Comparison of ENCODE assay signal across 1 cellular context in genomic region chr19:33248553-33248953, GRCh38.
TF ChIP-seq lines count a peak whose summit lies in the region.

No MANE protein-coding gene starts in this region.

TF ChIP-seq in HepG2, 621 proteins besides CTCF, POLR2A, EP300 and RAD21 (continued from another document and continues in another):
- TF ChIP-seq ZBTB46 (CRISPR knock-in tag; IDR thresholded peaks at IDR 0.05; ENCODE audit: borderline replicate concordance) = no peak
- no peak for TF ChIP-seq FOXM1 (CRISPR knock-in tag; IDR thresholded peaks at IDR 0.05)
- no peak for TF ChIP-seq ZNF234 (CRISPR knock-in tag; conservative IDR thresholded peaks at IDR 0.05)
- TF ChIP-seq E2F1 (CRISPR knock-in tag; IDR thresholded peaks at IDR 0.05) = no peak
- no peak for TF ChIP-seq ZNF512B (CRISPR knock-in tag; IDR thresholded peaks at IDR 0.05; ENCODE audit: borderline replicate concordance)
- TF ChIP-seq ZNF891 (CRISPR knock-in tag; IDR thresholded peaks at IDR 0.05) = peak; percentile 54; the same call in 1 of the 2 replicates
- TF ChIP-seq HMGXB4 (CRISPR knock-in tag; IDR thresholded peaks at IDR 0.05; ENCODE audit: borderline replicate concordance in 1 of 2, low read depth in 1 of 2) = peak in 1 of 2 experiments; percentile 58; a peak in 1 of 4 replicates
- 0 out of 2 replicates have a peak, but pooled peaks have one; percentile 26 for TF ChIP-seq BCL6 (CRISPR knock-in tag; IDR thresholded peaks at IDR 0.05)
- TF ChIP-seq, protein P1, sequence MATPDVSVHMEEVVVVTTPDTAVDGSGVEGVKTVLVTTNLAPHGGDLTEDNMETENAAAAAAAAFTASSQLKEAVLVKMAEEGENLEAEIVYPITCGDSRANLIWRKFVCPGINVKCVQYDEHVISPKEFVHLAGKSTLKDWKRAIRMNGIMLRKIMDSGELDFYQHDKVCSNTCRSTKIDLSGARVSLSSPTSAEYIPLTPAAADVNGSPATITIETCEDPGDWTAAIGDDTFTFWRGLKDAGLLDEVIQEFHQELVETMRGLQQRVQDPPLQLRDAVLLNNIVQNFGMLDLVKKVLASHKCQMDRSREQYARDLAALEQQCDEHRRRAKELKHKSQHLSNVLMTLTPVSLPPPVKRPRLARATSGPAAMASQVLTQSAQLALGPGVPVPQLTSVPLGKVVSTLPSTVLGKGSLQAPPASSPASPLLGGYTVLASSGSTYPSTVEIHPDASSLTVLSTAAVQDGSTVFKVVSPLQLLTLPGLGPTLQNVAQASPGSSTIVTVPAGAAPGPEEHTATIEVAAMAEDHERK (CRISPR knock-in tag; IDR thresholded peaks at IDR 0.05; ENCODE audit: low read depth) = no peak
- no peak for TF ChIP-seq JDP2 (CRISPR knock-in tag; IDR thresholded peaks at IDR 0.05; ENCODE audit: borderline replicate concordance)
- TF ChIP-seq NCOA5 (CRISPR knock-in tag; IDR thresholded peaks at IDR 0.05) = no peak
- no peak for TF ChIP-seq ZNF75D (CRISPR knock-in tag; IDR thresholded peaks at IDR 0.05; ENCODE audit: borderline replicate concordance)
- TF ChIP-seq, protein P2, sequence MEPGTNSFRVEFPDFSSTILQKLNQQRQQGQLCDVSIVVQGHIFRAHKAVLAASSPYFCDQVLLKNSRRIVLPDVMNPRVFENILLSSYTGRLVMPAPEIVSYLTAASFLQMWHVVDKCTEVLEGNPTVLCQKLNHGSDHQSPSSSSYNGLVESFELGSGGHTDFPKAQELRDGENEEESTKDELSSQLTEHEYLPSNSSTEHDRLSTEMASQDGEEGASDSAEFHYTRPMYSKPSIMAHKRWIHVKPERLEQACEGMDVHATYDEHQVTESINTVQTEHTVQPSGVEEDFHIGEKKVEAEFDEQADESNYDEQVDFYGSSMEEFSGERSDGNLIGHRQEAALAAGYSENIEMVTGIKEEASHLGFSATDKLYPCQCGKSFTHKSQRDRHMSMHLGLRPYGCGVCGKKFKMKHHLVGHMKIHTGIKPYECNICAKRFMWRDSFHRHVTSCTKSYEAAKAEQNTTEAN (CRISPR knock-in tag; conservative IDR thresholded peaks at IDR 0.05) = no peak
- no peak for TF ChIP-seq ZFP41 (CRISPR knock-in tag; IDR thresholded peaks at IDR 0.05; ENCODE audit: borderline replicate concordance)
- peak; percentile 28 for TF ChIP-seq KDM6A (CRISPR knock-in tag; IDR thresholded peaks at IDR 0.05; ENCODE audit: low read depth)
- TF ChIP-seq SNAPC2 (CRISPR knock-in tag; IDR thresholded peaks at IDR 0.05) = no peak
- TF ChIP-seq CENPX (CRISPR knock-in tag; IDR thresholded peaks at IDR 0.05) = no peak
- TF ChIP-seq ZFP90 (CRISPR knock-in tag; IDR thresholded peaks at IDR 0.05; ENCODE audit: borderline replicate concordance) = no peak
- TF ChIP-seq, protein P3, sequence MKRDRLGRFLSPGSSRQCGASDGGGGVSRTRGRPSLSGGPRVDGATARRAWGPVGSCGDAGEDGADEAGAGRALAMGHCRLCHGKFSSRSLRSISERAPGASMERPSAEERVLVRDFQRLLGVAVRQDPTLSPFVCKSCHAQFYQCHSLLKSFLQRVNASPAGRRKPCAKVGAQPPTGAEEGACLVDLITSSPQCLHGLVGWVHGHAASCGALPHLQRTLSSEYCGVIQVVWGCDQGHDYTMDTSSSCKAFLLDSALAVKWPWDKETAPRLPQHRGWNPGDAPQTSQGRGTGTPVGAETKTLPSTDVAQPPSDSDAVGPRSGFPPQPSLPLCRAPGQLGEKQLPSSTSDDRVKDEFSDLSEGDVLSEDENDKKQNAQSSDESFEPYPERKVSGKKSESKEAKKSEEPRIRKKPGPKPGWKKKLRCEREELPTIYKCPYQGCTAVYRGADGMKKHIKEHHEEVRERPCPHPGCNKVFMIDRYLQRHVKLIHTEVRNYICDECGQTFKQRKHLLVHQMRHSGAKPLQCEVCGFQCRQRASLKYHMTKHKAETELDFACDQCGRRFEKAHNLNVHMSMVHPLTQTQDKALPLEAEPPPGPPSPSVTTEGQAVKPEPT (CRISPR knock-in tag; IDR thresholded peaks at IDR 0.05; ENCODE audit: low read depth) = no peak
- TF ChIP-seq, protein P4, sequence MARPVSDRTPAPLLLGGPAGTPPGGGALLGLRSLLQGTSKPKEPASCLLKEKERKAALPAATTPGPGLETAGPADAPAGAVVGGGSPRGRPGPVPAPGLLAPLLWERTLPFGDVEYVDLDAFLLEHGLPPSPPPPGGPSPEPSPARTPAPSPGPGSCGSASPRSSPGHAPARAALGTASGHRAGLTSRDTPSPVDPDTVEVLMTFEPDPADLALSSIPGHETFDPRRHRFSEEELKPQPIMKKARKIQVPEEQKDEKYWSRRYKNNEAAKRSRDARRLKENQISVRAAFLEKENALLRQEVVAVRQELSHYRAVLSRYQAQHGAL (CRISPR knock-in tag; IDR thresholded peaks at IDR 0.05; ENCODE audit: not compliant biosample characterization) = no peak
- TF ChIP-seq, protein P5, sequence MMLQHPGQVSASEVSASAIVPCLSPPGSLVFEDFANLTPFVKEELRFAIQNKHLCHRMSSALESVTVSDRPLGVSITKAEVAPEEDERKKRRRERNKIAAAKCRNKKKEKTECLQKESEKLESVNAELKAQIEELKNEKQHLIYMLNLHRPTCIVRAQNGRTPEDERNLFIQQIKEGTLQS (CRISPR knock-in tag; IDR thresholded peaks at IDR 0.05) = no peak
- TF ChIP-seq, protein P6, sequence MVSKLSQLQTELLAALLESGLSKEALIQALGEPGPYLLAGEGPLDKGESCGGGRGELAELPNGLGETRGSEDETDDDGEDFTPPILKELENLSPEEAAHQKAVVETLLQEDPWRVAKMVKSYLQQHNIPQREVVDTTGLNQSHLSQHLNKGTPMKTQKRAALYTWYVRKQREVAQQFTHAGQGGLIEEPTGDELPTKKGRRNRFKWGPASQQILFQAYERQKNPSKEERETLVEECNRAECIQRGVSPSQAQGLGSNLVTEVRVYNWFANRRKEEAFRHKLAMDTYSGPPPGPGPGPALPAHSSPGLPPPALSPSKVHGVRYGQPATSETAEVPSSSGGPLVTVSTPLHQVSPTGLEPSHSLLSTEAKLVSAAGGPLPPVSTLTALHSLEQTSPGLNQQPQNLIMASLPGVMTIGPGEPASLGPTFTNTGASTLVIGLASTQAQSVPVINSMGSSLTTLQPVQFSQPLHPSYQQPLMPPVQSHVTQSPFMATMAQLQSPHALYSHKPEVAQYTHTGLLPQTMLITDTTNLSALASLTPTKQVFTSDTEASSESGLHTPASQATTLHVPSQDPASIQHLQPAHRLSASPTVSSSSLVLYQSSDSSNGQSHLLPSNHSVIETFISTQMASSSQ (IDR thresholded peaks at IDR 0.05; ENCODE audit: low read depth) = no peak
- TF ChIP-seq, protein P6 (CRISPR knock-in tag; IDR thresholded peaks at IDR 0.05; ENCODE audit: borderline replicate concordance) = 0 out of 2 replicates have a peak, but pooled peaks have one; percentile 22
- TF ChIP-seq ZNF232 (CRISPR knock-in tag; IDR thresholded peaks at IDR 0.05; ENCODE audit: borderline replicate concordance) = peak; percentile 96; the same call in 1 of the 2 replicates
- TF ChIP-seq WIZ (CRISPR knock-in tag; IDR thresholded peaks at IDR 0.05) = peak; percentile 58; the same call in 1 of the 2 replicates
- TF ChIP-seq, protein P7, sequence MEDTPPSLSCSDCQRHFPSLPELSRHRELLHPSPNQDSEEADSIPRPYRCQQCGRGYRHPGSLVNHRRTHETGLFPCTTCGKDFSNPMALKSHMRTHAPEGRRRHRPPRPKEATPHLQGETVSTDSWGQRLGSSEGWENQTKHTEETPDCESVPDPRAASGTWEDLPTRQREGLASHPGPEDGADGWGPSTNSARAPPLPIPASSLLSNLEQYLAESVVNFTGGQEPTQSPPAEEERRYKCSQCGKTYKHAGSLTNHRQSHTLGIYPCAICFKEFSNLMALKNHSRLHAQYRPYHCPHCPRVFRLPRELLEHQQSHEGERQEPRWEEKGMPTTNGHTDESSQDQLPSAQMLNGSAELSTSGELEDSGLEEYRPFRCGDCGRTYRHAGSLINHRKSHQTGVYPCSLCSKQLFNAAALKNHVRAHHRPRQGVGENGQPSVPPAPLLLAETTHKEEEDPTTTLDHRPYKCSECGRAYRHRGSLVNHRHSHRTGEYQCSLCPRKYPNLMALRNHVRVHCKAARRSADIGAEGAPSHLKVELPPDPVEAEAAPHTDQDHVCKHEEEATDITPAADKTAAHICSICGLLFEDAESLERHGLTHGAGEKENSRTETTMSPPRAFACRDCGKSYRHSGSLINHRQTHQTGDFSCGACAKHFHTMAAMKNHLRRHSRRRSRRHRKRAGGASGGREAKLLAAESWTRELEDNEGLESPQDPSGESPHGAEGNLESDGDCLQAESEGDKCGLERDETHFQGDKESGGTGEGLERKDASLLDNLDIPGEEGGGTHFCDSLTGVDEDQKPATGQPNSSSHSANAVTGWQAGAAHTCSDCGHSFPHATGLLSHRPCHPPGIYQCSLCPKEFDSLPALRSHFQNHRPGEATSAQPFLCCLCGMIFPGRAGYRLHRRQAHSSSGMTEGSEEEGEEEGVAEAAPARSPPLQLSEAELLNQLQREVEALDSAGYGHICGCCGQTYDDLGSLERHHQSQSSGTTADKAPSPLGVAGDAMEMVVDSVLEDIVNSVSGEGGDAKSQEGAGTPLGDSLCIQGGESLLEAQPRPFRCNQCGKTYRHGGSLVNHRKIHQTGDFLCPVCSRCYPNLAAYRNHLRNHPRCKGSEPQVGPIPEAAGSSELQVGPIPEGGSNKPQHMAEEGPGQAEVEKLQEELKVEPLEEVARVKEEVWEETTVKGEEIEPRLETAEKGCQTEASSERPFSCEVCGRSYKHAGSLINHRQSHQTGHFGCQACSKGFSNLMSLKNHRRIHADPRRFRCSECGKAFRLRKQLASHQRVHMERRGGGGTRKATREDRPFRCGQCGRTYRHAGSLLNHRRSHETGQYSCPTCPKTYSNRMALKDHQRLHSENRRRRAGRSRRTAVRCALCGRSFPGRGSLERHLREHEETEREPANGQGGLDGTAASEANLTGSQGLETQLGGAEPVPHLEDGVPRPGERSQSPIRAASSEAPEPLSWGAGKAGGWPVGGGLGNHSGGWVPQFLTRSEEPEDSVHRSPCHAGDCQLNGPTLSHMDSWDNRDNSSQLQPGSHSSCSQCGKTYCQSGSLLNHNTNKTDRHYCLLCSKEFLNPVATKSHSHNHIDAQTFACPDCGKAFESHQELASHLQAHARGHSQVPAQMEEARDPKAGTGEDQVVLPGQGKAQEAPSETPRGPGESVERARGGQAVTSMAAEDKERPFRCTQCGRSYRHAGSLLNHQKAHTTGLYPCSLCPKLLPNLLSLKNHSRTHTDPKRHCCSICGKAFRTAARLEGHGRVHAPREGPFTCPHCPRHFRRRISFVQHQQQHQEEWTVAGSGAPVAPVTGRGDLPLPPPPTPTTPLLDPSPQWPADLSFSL (CRISPR knock-in tag; IDR thresholded peaks at IDR 0.05) = no peak; the same call in 1 of the 2 replicates
